Comparison of ENCODE assay signal across 1 cellular context in genomic region chr2:178413472-178414265, GRCh38.
TF ChIP-seq lines count a peak whose summit lies in the region.

No MANE protein-coding gene starts in this region.

TF ChIP-seq in K562, 482 proteins besides CTCF, POLR2A, EP300 and RAD21 (continued from another document):
- TF ChIP-seq MGA (IDR thresholded peaks at IDR 0.05): peak; percentile 72
- peak; percentile 38 for TF ChIP-seq HNRNPLL (IDR thresholded peaks at IDR 0.05; ENCODE audit: low read depth, low read length, poor library complexity, severe bottlenecking)
- no peak for TF ChIP-seq ZFP30 (CRISPR knock-in tag; IDR thresholded peaks at IDR 0.05; ENCODE audit: borderline replicate concordance)
- peak; percentile 59; the same call in 1 of the 2 replicates for TF ChIP-seq SP1 (CRISPR knock-in tag; IDR thresholded peaks at IDR 0.05)
- TF ChIP-seq ZBTB7A (IDR thresholded peaks at IDR 0.05; ENCODE audit: borderline replicate concordance, control insufficient read depth, low read depth, low read length): peak; percentile 90
- no peak for TF ChIP-seq ZSCAN29 (IDR thresholded peaks at IDR 0.05)
- peak in 1 of 3 experiments; percentile 53; a peak in 1 of 6 replicates for TF ChIP-seq ZBTB11 (CRISPR knock-in tag; IDR thresholded peaks at IDR 0.05)
- peak; percentile 1; the same call in 1 of the 2 replicates for TF ChIP-seq GABPA (tag; conservative IDR thresholded peaks at IDR 0.05; ENCODE audit: low read depth)
- no peak for TF ChIP-seq SETDB1 (IDR thresholded peaks at IDR 0.05; ENCODE audit: low read length)
- TF ChIP-seq RNF219 (CRISPR knock-in tag; IDR thresholded peaks at IDR 0.05): no peak
- peak; percentile 70 for TF ChIP-seq SUPT5H (IDR thresholded peaks at IDR 0.05)
- peak; percentile 63 to 74 for TF ChIP-seq MAZ (CRISPR knock-in tag; conservative IDR thresholded peaks at IDR 0.05 in 1 of 2, IDR thresholded peaks at IDR 0.05 in 1 of 2)
- peak; percentile 74 for TF ChIP-seq CTBP1 (IDR thresholded peaks at IDR 0.05; ENCODE audit: borderline replicate concordance)
- no peak for TF ChIP-seq ZNF431 (CRISPR knock-in tag; IDR thresholded peaks at IDR 0.05)
- TF ChIP-seq SMAD2 (IDR thresholded peaks at IDR 0.05; ENCODE audit: low read depth, low read length): no peak
- TF ChIP-seq FOXA3 (CRISPR knock-in tag; conservative IDR thresholded peaks at IDR 0.05 in 1 of 2, IDR thresholded peaks at IDR 0.05 in 1 of 2): no peak; a peak in 1 of 4 replicates
TF ChIP-seq in K562: peak in this region for 101.
